ENCODE assay signal across 8 cellular contexts in genomic region chr22:49632199-49633009, GRCh38.
DNase-seq lines count a peak whose midpoint lies in the region; ATAC-seq and TF ChIP-seq lines count a peak whose summit lies in the region.

No MANE protein-coding gene starts in this region.

- no peaks in the 10 kb centered on the region for H3K27me3 Mint-ChIP-seq in activated CD4-positive, alpha-beta T cell treated with anti-CD3 and anti-CD28 coated beads for 36 hours

- CTCF ChIA-PET in activated CD4-positive, alpha-beta T cell treated with anti-CD3 and anti-CD28 coated beads for 36 hours (lab: Charles Lee): interaction anchor here (0.7 kb wide), 1 partner anchor 182 kb away, joined by 3 read pairs; no protein-coding TSS in a partner anchor

- no peak overlapping the region for H3K9ac ChIP-seq in colonic mucosa (ENCODE audit: low read depth in 2 of 2, low read length in 2 of 2)

- H3K4me3 Mint-ChIP-seq in activated CD4-positive, alpha-beta T cell treated with anti-CD3 and anti-CD28 coated beads for 36 hours: no peak overlapping the region

- H3K4me1 Mint-ChIP-seq in activated CD4-positive, alpha-beta T cell treated with anti-CD3 and anti-CD28 coated beads for 36 hours: no peaks in the 10 kb centered on the region

- H3K27ac Mint-ChIP-seq in activated CD4-positive, alpha-beta T cell treated with anti-CD3 and anti-CD28 coated beads for 36 hours: no peak overlapping the region

- no peaks in the 10 kb centered on the region for H3K36me3 ChIP-seq in colonic mucosa

- ATAC-seq in activated CD4-positive, alpha-beta T cell treated with anti-CD3 and anti-CD28 coated beads for 36 hours: no peak
- ATAC-seq in HG03342 (IDR thresholded peaks at IDR 0.05; ENCODE audit: unreplicated experiment) (no peak), HG03457 (IDR thresholded peaks at IDR 0.05; ENCODE audit: unreplicated experiment) (no peak)

- POLR2A ChIA-PET in activated CD4-positive, alpha-beta T cell treated with anti-CD3 and anti-CD28 coated beads for 36 hours (lab: Charles Lee): interaction anchor here (0.6 kb wide), 1 partner anchor 23 kb away, joined by 3 read pairs; no protein-coding TSS in a partner anchor

- no peaks in the 10 kb centered on the region for H3K9me3 Mint-ChIP-seq in activated CD4-positive, alpha-beta T cell treated with anti-CD3 and anti-CD28 coated beads for 36 hours (ENCODE audit: low read depth)

- H3K4me1 ChIP-seq in colonic mucosa: peaks cover 3% of the 10 kb centered on the region

- peak; percentile 43 for DNase-seq in activated CD4-positive, alpha-beta T cell treated with anti-CD3 and anti-CD28 coated beads for 36 hours
- no peak for DNase-seq in activated CD4-positive, alpha-beta T cell treated with anti-CD3 and anti-CD28 coated beads, Interleukin-2, amount 50 U/mL, for 48 hours
- DNase-seq in NCI-H345 (lab: John Stamatoyannopoulos, UW) (peak; percentile 81), colonic mucosa (peak; percentile 44), left kidney (ENCODE audit: low read depth, low spot score) (peak; percentile 92), stromal cell of bone marrow (ENCODE audit: low read depth) (peak; percentile 12)

- H3K27ac ChIP-seq in colonic mucosa: no peak overlapping the region

- TF ChIP-seq CTCF in colonic mucosa (IDR thresholded peaks at IDR 0.05): peak; percentile 68

- intact Hi-C loops in activated CD4-positive, alpha-beta T cell treated with anti-CD3 and anti-CD28 coated beads for 36 hours (cut with DNase I, micrococcal nuclease): no loop called here
- intact Hi-C loops in colonic mucosa (cut with DNase I): no loop called here

- no peaks in the 10 kb centered on the region for H3K27me3 ChIP-seq in colonic mucosa

- H3K9me3 ChIP-seq in colonic mucosa: no peaks in the 10 kb centered on the region

- H3K36me3 Mint-ChIP-seq in activated CD4-positive, alpha-beta T cell treated with anti-CD3 and anti-CD28 coated beads for 36 hours (ENCODE audit: low read depth): peaks cover 3% of the 10 kb centered on the region

- peak overlapping the region; percentile 32 for H3K4me3 ChIP-seq in colonic mucosa

Comparison
In these comparisons a context has a peak if more than half of its experiments do, and no peak if none do; other contexts are left out.
1. DNase-seq: peak in activated CD4-positive, alpha-beta T cell treated with anti-CD3 and anti-CD28 coated beads for 36 hours (single experiment), NCI-H345 (single experiment), colonic mucosa (single experiment), left kidney (single experiment) and stromal cell of bone marrow (single experiment); none in activated CD4-positive, alpha-beta T cell treated with anti-CD3 and anti-CD28 coated beads, Interleukin-2, amount 50 U/mL, for 48 hours (0 of 2).